8 cellular contexts compared by ENCODE assay signal in the genomic region with DNA sequence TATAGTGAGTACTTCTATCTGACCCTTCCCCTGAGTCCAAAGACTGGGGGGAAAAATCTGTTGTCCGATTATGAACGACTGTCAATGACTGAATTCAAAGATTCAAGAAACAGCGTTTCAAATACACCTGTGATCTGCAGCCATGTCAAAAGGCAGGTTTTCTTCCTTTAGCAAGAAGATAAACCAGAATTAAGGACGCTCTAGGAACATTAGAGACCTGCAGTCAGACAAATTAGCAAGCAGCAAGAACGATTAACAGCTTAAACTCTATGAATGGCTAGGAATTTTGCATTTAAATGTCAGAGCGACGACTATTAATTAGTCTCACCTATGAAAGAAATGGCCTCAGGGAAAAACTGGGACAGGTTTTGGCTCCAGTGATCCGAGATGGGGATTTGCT. TPM values are rescaled to one million over a fixed set of nuclear protein-coding genes. Genes with fewer than 3 reads are reported as not detected.
DNase-seq lines count a peak whose midpoint lies in the region; FAIRE-seq and TF ChIP-seq lines count a peak whose summit lies in the region.

No MANE protein-coding gene starts in this region.

- no peak for DNase-seq in activated CD4-positive, alpha-beta T cell treated with anti-CD3 and anti-CD28 coated beads, Interleukin-2, amount 10 ng/mL, durations not matched to agents 7 days and 5 days
- DNase-seq in activated CD4-positive, alpha-beta T cell treated with anti-CD3 and anti-CD28 coated beads for 1 hour: no peak
- DNase-seq in astrocyte (ENCODE audit: low read depth): no peak
- DNase-seq in testis: no peak
- no peak for DNase-seq in stimulated activated CD4-positive, alpha-beta T cell treated with anti-CD3 and anti-CD28 coated beads, Interleukin-2, amount 100 ng/mL, for 48 hours
- DNase-seq in H4 (ENCODE audit: low spot score): no peak
- no peak for DNase-seq in NCI-H128 (lab: John Stamatoyannopoulos, UW; ENCODE audit: unreplicated experiment)

- peaks cover 42% of the 10 kb centered on the region for H3K36me3 Mint-ChIP-seq in activated CD4-positive, alpha-beta T cell treated with anti-CD3 and anti-CD28 coated beads, Interleukin-2, amount 10 ng/mL, durations not matched to agents 7 days and 5 days (ENCODE audit: low read depth)
- peaks cover 4% of the 10 kb centered on the region for H3K36me3 Mint-ChIP-seq in astrocyte (ENCODE audit: low read depth, unreplicated experiment)

- H3K36me3 ChIP-seq in astrocyte (ENCODE audit: insufficient read depth, low read length): peaks cover 25% of the 10 kb centered on the region
- H3K36me3 ChIP-seq in liver (ENCODE audit: control insufficient read depth in 4 of 4, insufficient read depth in 3 of 4, low read depth in 1 of 4, low read length in 3 of 4): peaks cover 0 to 22% (median 2%) of the 10 kb centered on the region in 4 donors
- H3K36me3 ChIP-seq in testis (ENCODE audit: low read depth, missing control alignments): no peaks in the 10 kb centered on the region

- H3K4me3 Mint-ChIP-seq in activated CD4-positive, alpha-beta T cell treated with anti-CD3 and anti-CD28 coated beads, Interleukin-2, amount 10 ng/mL, durations not matched to agents 7 days and 5 days: peak overlapping the region; percentile 98
- peak overlapping the region; percentile 99 for H3K4me3 Mint-ChIP-seq in astrocyte (ENCODE audit: unreplicated experiment)

- H2AFZ ChIP-seq in astrocyte (ENCODE audit: low read depth, low read length): no peak overlapping the region

- WGBS in liver: 12% methylated on average over 8 of the region's 8 CpGs
- 28 to 35% methylated on average over 8 of the region's 8 CpGs for WGBS in testis, 2 donors

- intact Hi-C loops in testis (cut with DNase I; ENCODE audit: low total_unique reads): no loop called here

- peak overlapping the region; percentile 80 for H3K27ac ChIP-seq in astrocyte (ENCODE audit: low read depth, low read length)
- peak overlapping the region; percentile 100 for H3K27ac ChIP-seq in liver (ENCODE audit: low read depth in 1 of 2, low read length in 2 of 2)
- H3K27ac ChIP-seq in testis: peak overlapping the region in 1 of 2 donors; percentile 94

- H3K4me3 ChIP-seq in astrocyte (ENCODE audit: insufficient read depth, low read depth, low read length) (peak overlapping the region; percentile 89), liver (ENCODE audit: low read depth in 1 of 3, low read length in 3 of 3) (peak overlapping the region; percentile 85 to 98 (median 98)), testis (peak overlapping the region; percentile 70 to 74)

- no peak for TF ChIP-seq CTCF in astrocyte (IDR thresholded peaks at IDR 0.05; ENCODE audit: insufficient read depth, low read depth, low read length)
- TF ChIP-seq CTCF in liver (IDR thresholded peaks at IDR 0.05; ENCODE audit: low read depth, low read length, missing input control): no peak
- TF ChIP-seq CTCF in testis (IDR thresholded peaks at IDR 0.05): no peak

- H3K4me1 Mint-ChIP-seq in activated CD4-positive, alpha-beta T cell treated with anti-CD3 and anti-CD28 coated beads, Interleukin-2, amount 10 ng/mL, durations not matched to agents 7 days and 5 days: peaks cover 73% of the 10 kb centered on the region
- peaks cover 41% of the 10 kb centered on the region for H3K4me1 Mint-ChIP-seq in astrocyte (ENCODE audit: low read depth, unreplicated experiment)

- H4K20me1 ChIP-seq in astrocyte (ENCODE audit: insufficient read depth, low read length): peaks cover 56% of the 10 kb centered on the region

- no peak for FAIRE-seq in astrocyte (lab: Jason Lieb, UNC)

- POLR2A ChIA-PET in activated CD4-positive, alpha-beta T cell treated with anti-CD3 and anti-CD28 coated beads, Interleukin-2, amount 10 ng/mL, durations not matched to agents 7 days and 5 days (lab: Charles Lee): no interaction called here

- no peaks in the 10 kb centered on the region for H3K27me3 ChIP-seq in astrocyte (ENCODE audit: insufficient read depth, low read length)
- no peaks in the 10 kb centered on the region for H3K27me3 ChIP-seq in liver (ENCODE audit: control insufficient read depth in 4 of 4, insufficient read depth in 4 of 4, low read length in 3 of 4)
- H3K27me3 ChIP-seq in testis: no peaks in the 10 kb centered on the region

- peak overlapping the region; percentile 94 for H3K4me2 ChIP-seq in astrocyte (ENCODE audit: low read length)

- H3K27me3 Mint-ChIP-seq in activated CD4-positive, alpha-beta T cell treated with anti-CD3 and anti-CD28 coated beads, Interleukin-2, amount 10 ng/mL, durations not matched to agents 7 days and 5 days: no peaks in the 10 kb centered on the region
- H3K27me3 Mint-ChIP-seq in astrocyte (ENCODE audit: low read depth, unreplicated experiment): no peaks in the 10 kb centered on the region

- peaks cover 56% of the 10 kb centered on the region for H3K79me2 ChIP-seq in astrocyte (ENCODE audit: insufficient read depth, low read length)

- no peaks in the 10 kb centered on the region for H3K9me3 Mint-ChIP-seq in activated CD4-positive, alpha-beta T cell treated with anti-CD3 and anti-CD28 coated beads, Interleukin-2, amount 10 ng/mL, durations not matched to agents 7 days and 5 days
- no peaks in the 10 kb centered on the region for H3K9me3 Mint-ChIP-seq in astrocyte (ENCODE audit: unreplicated experiment)

- TF ChIP-seq RAD21 in liver (IDR thresholded peaks at IDR 0.05): no peak

- no peaks in the 10 kb centered on the region for H3K9me3 ChIP-seq in astrocyte (ENCODE audit: insufficient read depth, low read depth, low read length)
- no peaks in the 10 kb centered on the region for H3K9me3 ChIP-seq in liver (ENCODE audit: control insufficient read depth in 4 of 4, low read length in 3 of 4)
- H3K9me3 ChIP-seq in testis: no peaks in the 10 kb centered on the region

- peaks cover 55% of the 10 kb centered on the region for H3K4me1 ChIP-seq in astrocyte (ENCODE audit: insufficient read depth, low read length)
- H3K4me1 ChIP-seq in liver (ENCODE audit: control insufficient read depth in 4 of 4, insufficient read depth in 4 of 4, low read length in 3 of 4): peaks cover 8 to 42% (median 39%) of the 10 kb centered on the region in 4 donors
- H3K4me1 ChIP-seq in testis: no peaks in the 10 kb centered on the region

- CTCF ChIA-PET in activated CD4-positive, alpha-beta T cell treated with anti-CD3 and anti-CD28 coated beads, Interleukin-2, amount 10 ng/mL, durations not matched to agents 7 days and 5 days (lab: Charles Lee): interaction anchor here (0.6 to 1.2 kb wide), 4 partner anchors 23 to 112 kb away, joined by 3 to 4 read pairs (median 3); no protein-coding TSS in a partner anchor

- H3K9ac ChIP-seq in astrocyte (ENCODE audit: low read length) (peak overlapping the region; percentile 91), liver (ENCODE audit: low read depth in 1 of 2, low read length in 2 of 2) (peak overlapping the region; percentile 98 to 100)

- no peak for TF ChIP-seq POLR2A in testis (IDR thresholded peaks at IDR 0.05)

- peak overlapping the region; percentile 95 for H3K27ac Mint-ChIP-seq in activated CD4-positive, alpha-beta T cell treated with anti-CD3 and anti-CD28 coated beads, Interleukin-2, amount 10 ng/mL, durations not matched to agents 7 days and 5 days
- H3K27ac Mint-ChIP-seq in astrocyte (ENCODE audit: unreplicated experiment): peak overlapping the region; percentile 99

TF ChIP-seq in liver, 16 proteins besides CTCF, POLR2A, EP300 and RAD21:
- TF ChIP-seq RXRA (IDR thresholded peaks at IDR 0.05) (no peak), TAF1 (conservative IDR thresholded peaks at IDR 0.05) (no peak), GABPA (IDR thresholded peaks at IDR 0.05 in 1 of 2, conservative IDR thresholded peaks at IDR 0.05 in 1 of 2) (no peak), HNF4A (conservative IDR thresholded peaks at IDR 0.05) (peak; percentile 41 to 42)
- TF ChIP-seq, protein P1, sequence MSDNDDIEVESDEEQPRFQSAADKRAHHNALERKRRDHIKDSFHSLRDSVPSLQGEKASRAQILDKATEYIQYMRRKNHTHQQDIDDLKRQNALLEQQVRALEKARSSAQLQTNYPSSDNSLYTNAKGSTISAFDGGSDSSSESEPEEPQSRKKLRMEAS (IDR thresholded peaks at IDR 0.05): no peak
TF ChIP-seq in liver: peak in this region for 1.

RNA-seq across cellular contexts. Expression of a gene that starts 2.0 kb away (rescaled TPM):
- 10 to 100 TPM; 48.2 to 48.5 TPM for total RNA-seq in activated CD4-positive, alpha-beta T cell treated with anti-CD3 and anti-CD28 coated beads, Interleukin-2, amount 10 ng/mL, durations not matched to agents 7 days and 5 days
- total RNA-seq in astrocyte (47.8 and 63.0 TPM in 2 replicates), liver (10 to 100 TPM; 34.4 to 36.3 TPM), testis (10 to 100 TPM; 10.9 to 17.2 TPM)
- polyA plus RNA-seq in liver (10 to 100 TPM; 24.1 to 37.0 TPM), testis (ENCODE audit: insufficient read depth, low read depth, low replicate concordance) (15.1 TPM)
- 2.7 and 4.0 TPM in 2 replicates for total RNA-seq in H4 (2014; rRNA removed; shearing (Covaris generic))
